Comparison of ENCODE assay signal across 8 cellular contexts in genomic region chr5:18465833-18466681, GRCh38.
DNase-seq lines count a peak whose midpoint lies in the region; ATAC-seq, FAIRE-seq and TF ChIP-seq lines count a peak whose summit lies in the region.

No MANE protein-coding gene starts in this region.

- H3K36me3 Mint-ChIP-seq in Calu3 (ENCODE audit: insufficient read depth, unreplicated experiment): no peaks in the 10 kb centered on the region
- no peaks in the 10 kb centered on the region for H3K36me3 Mint-ChIP-seq in activated CD8-positive, alpha-beta T cell treated with anti-CD3 and anti-CD28 coated beads, Interleukin-2, amount 10 ng/mL, durations not matched to agents 7 days and 5 days (ENCODE audit: low read depth)

- CTCF ChIA-PET in Calu3 (lab: Charles Lee): interaction anchor here (0.7 to 2.0 kb wide), 2 partner anchors 233 to 235 kb away, joined by 3 to 12 read pairs; no protein-coding TSS in a partner anchor
- CTCF ChIA-PET in activated CD8-positive, alpha-beta T cell treated with anti-CD3 and anti-CD28 coated beads, Interleukin-2, amount 10 ng/mL, durations not matched to agents 7 days and 5 days (lab: Charles Lee): interaction anchor here (0.6 to 1.0 kb wide), 2 partner anchors 9 to 233 kb away, joined by 3 to 4 read pairs; no protein-coding TSS in a partner anchor

- BruUV-seq in Calu3 (replicated peaks; lab: Mats Ljungman, UMichigan): no TSS peak

- no peak overlapping the region for H3K4me3 ChIP-seq in retinal pigment epithelial cell (ENCODE audit: low read length)

- H3K4me3 Mint-ChIP-seq in Calu3 (ENCODE audit: low read depth, unreplicated experiment): no peak overlapping the region
- H3K4me3 Mint-ChIP-seq in activated CD8-positive, alpha-beta T cell treated with anti-CD3 and anti-CD28 coated beads, Interleukin-2, amount 10 ng/mL, durations not matched to agents 7 days and 5 days: no peak overlapping the region

- ATAC-seq in GM19328 (IDR thresholded peaks at IDR 0.05; ENCODE audit: unreplicated experiment) (peak; percentile 83), HG03457 (IDR thresholded peaks at IDR 0.05; ENCODE audit: unreplicated experiment) (peak; percentile 85)
- ATAC-seq in activated CD8-positive, alpha-beta T cell treated with anti-CD3 and anti-CD28 coated beads, Interleukin-2, amount 10 ng/mL, durations not matched to agents 7 days and 5 days: no peak

- POLR2A ChIA-PET in activated CD8-positive, alpha-beta T cell treated with anti-CD3 and anti-CD28 coated beads, Interleukin-2, amount 10 ng/mL, durations not matched to agents 7 days and 5 days (lab: Charles Lee): no interaction called here

- H3K4me1 Mint-ChIP-seq in Calu3 (ENCODE audit: low read depth, unreplicated experiment): no peaks in the 10 kb centered on the region
- no peaks in the 10 kb centered on the region for H3K4me1 Mint-ChIP-seq in activated CD8-positive, alpha-beta T cell treated with anti-CD3 and anti-CD28 coated beads, Interleukin-2, amount 10 ng/mL, durations not matched to agents 7 days and 5 days (ENCODE audit: low read depth)

- peak overlapping the region; percentile 56 for H3K27ac Mint-ChIP-seq in Calu3 (ENCODE audit: unreplicated experiment)
- H3K27ac Mint-ChIP-seq in activated CD8-positive, alpha-beta T cell treated with anti-CD3 and anti-CD28 coated beads, Interleukin-2, amount 10 ng/mL, durations not matched to agents 7 days and 5 days: no peak overlapping the region

- DNase-seq in Calu3: peak; percentile 69
- peak; percentile 76 for DNase-seq in NCI-H446 treated with DMSO at 0.1 percent for 48 hours (lab: John Stamatoyannopoulos, UW)
- peak; percentile 27 for DNase-seq in activated CD8-positive, alpha-beta T cell treated with anti-CD3 and anti-CD28 coated beads, Interleukin-2, amount 10 ng/mL, durations not matched to agents 7 days and 5 days
- peak; percentile 27 to 34 for DNase-seq in frontal cortex (ENCODE audit: low spot score in 2 of 2)
- DNase-seq in retinal pigment epithelial cell (ENCODE audit: low read depth): peak; percentile 39
- no peak for DNase-seq in NCI-H187 treated with DMSO at 0.1 percent for 48 hours (lab: John Stamatoyannopoulos, UW)

- TF ChIP-seq CTCF in Calu3 (IDR thresholded peaks at IDR 0.05; ENCODE audit: unreplicated experiment): peak; percentile 49
- peak; percentile 88 for TF ChIP-seq CTCF in retinal pigment epithelial cell (conservative IDR thresholded peaks at IDR 0.05; ENCODE audit: low read depth, low read length)

- no peaks in the 10 kb centered on the region for H3K27me3 Mint-ChIP-seq in Calu3 (ENCODE audit: unreplicated experiment)
- H3K27me3 Mint-ChIP-seq in activated CD8-positive, alpha-beta T cell treated with anti-CD3 and anti-CD28 coated beads, Interleukin-2, amount 10 ng/mL, durations not matched to agents 7 days and 5 days (ENCODE audit: low read depth): no peaks in the 10 kb centered on the region

- no peaks in the 10 kb centered on the region for H3K9me3 Mint-ChIP-seq in Calu3 (ENCODE audit: low read depth, unreplicated experiment)
- no peaks in the 10 kb centered on the region for H3K9me3 Mint-ChIP-seq in activated CD8-positive, alpha-beta T cell treated with anti-CD3 and anti-CD28 coated beads, Interleukin-2, amount 10 ng/mL, durations not matched to agents 7 days and 5 days (ENCODE audit: insufficient read depth)

- intact Hi-C loops in Calu3 (cut with micrococcal nuclease; ENCODE audit: unreplicated experiment): loop anchor here (1.0 kb wide), 3 partner anchors 72 to 1142 kb away; no protein-coding TSS in a partner anchor

- no peak for FAIRE-seq in frontal cortex (lab: Jason Lieb, UNC)
